Comparison of ENCODE assay signal across 8 cellular contexts in the genomic region with DNA sequence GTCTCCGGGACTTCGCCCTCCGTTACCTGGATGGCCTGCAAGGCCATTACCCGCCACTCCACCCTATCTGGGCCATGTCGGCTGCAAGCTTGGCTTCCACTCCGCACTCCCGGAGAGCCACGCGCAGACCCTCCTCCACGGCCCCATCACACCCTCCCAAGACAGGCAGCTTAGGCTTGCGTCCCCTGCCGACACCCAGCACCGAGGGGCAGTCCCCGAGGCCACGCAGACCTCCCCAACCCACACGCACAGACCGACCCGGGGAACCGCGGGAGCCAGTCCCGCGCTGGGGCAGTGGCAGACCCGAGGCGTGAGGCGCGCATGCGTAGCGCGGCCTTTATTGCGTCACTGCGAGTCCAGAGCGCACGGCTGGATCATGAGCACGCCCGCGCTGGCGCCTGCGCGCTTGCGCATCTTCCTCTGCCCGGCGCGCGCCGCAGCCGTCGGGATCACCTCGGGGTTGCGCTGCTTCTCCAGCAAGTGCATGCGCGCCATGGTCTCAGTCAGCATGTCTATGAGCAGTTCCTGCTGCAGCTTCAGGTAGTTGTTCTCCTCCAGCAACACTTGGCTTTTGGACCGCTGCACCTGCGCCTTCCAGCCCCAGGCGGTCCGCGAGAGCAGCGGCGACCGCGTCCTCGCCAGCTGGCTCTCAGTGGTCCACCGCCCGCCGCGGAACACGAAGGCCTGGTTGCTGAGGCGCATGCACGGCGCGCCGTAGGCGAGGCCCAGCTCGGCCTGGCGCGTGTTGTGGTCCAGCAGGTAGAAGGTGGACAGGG. TPM values are rescaled to one million over a fixed set of nuclear protein-coding genes. Genes with fewer than 3 reads are reported as not detected.
DNase-seq lines count a peak whose midpoint lies in the region; ATAC-seq and TF ChIP-seq lines count a peak whose summit lies in the region.

No MANE protein-coding gene starts in this region.

- H3K4me2 ChIP-seq in mammary epithelial cell (ENCODE audit: insufficient read depth, low read depth, low read length) = peak overlapping the region; percentile 97

- peaks cover 15% of the 10 kb centered on the region for H3K79me2 ChIP-seq in mammary epithelial cell (ENCODE audit: insufficient read depth, low read length)

- dilution Hi-C loops in mammary epithelial cell (cut with HindIII; ENCODE audit: low sequenced_read_pairs) = loop anchor here (5.0 kb wide), 1 partner anchor 66 kb away; no protein-coding TSS in a partner anchor

- 2% methylated on average over 48 of the region's 75 CpGs for WGBS in mammary epithelial cell (ENCODE audit: low coverage, missing lambda C conversion rate)

- H2AFZ ChIP-seq in mammary epithelial cell (ENCODE audit: low read depth, low read length) = peak overlapping the region; percentile 97

- peaks cover 12% of the 10 kb centered on the region for H3K4me1 ChIP-seq in mammary epithelial cell (ENCODE audit: insufficient read depth, low read length)

- no peaks in the 10 kb centered on the region for H4K20me1 ChIP-seq in mammary epithelial cell (ENCODE audit: insufficient read depth, low read length)

- H3K9me3 ChIP-seq in WERI-Rb-1 (ENCODE audit: severe bottlenecking) = no peaks in the 10 kb centered on the region
- H3K9me3 ChIP-seq in mammary epithelial cell (replicated peaks; ENCODE audit: insufficient read depth, low read length) = no peaks in the 10 kb centered on the region

- peak; percentile 86 for ATAC-seq in GM18873 (IDR thresholded peaks at IDR 0.05; ENCODE audit: low FRiP score, unreplicated experiment)
- peak; percentile 92 for ATAC-seq in HG03108 (IDR thresholded peaks at IDR 0.05; ENCODE audit: unreplicated experiment)

- intact Hi-C loops in mammary epithelial cell (cut with micrococcal nuclease) = loop anchor here (1.0 to 10.0 kb wide), 2 partner anchors 20 to 116 kb away; a partner anchor contains a TSS

- no TSS peak for BruUV-seq in mammary epithelial cell (replicated peaks; lab: Mats Ljungman, UMichigan)

- DNase-seq in ACHN = peak; percentile 93
- DNase-seq in NCI-H2196 (lab: John Stamatoyannopoulos, UW; ENCODE audit: unreplicated experiment) = peak; percentile 96
- DNase-seq in WERI-Rb-1 = peak; percentile 87
- peak; percentile 90 for DNase-seq in mammary epithelial cell
- peak; percentile 96 for DNase-seq in iPS-NIHi11 (ENCODE audit: low spot score)

- H3K36me3 ChIP-seq in WERI-Rb-1 (no peaks in the 10 kb centered on the region), mammary epithelial cell (ENCODE audit: insufficient read depth, low read length) (no peaks in the 10 kb centered on the region)

- peak overlapping the region; percentile 72 for H3K4me3 ChIP-seq in WERI-Rb-1 (ENCODE audit: low read depth, low read length)
- peak overlapping the region; percentile 54 to 98 (median 90) for H3K4me3 ChIP-seq in mammary epithelial cell (replicated peaks in 1 of 3; ENCODE audit: insufficient read depth in 1 of 3, low read depth in 2 of 3, low read length in 3 of 3)
- H3K4me3 ChIP-seq in skin epidermis = peak overlapping the region; percentile 59 to 93 (median 78)

- in situ Hi-C loops in ACHN (cut with HindIII; ENCODE audit: low pct_ligation_motif_present, low pct_unique_long_range_greater_than_20kb, low sequenced_read_pairs) = no loop called here
- in situ Hi-C loops in mammary epithelial cell (cut with MboI; ENCODE audit: low sequenced_read_pairs in 2 of 2) = no loop called here

- CTCF ChIA-PET in mammary epithelial cell (lab: Charles Lee; ENCODE audit: low non-redundant PET) = no interaction called here

- H3K27me3 ChIP-seq in WERI-Rb-1 (ENCODE audit: insufficient read depth, low read depth, severe bottlenecking) = no peaks in the 10 kb centered on the region
- H3K27me3 ChIP-seq in mammary epithelial cell (ENCODE audit: insufficient read depth, low read length) = no peaks in the 10 kb centered on the region

- H3K27ac ChIP-seq in WERI-Rb-1 (peak overlapping the region; percentile 93), mammary epithelial cell (ENCODE audit: insufficient read depth, low read depth, low read length) (peak overlapping the region; percentile 42), skin epidermis (peak overlapping the region; percentile 52 to 92 (median 88))

- peak overlapping the region; percentile 77 for H3K9ac ChIP-seq in mammary epithelial cell (ENCODE audit: insufficient read depth, low read length)

- no peak for TF ChIP-seq CTCF in WERI-Rb-1 (IDR thresholded peaks at IDR 0.05; ENCODE audit: low read depth, low read length)
- TF ChIP-seq CTCF in mammary epithelial cell (conservative IDR thresholded peaks at IDR 0.05 in 1 of 2, IDR thresholded peaks at IDR 0.05 in 1 of 2; ENCODE audit: extremely low read depth in 1 of 2, insufficient read depth in 1 of 2, low read depth in 1 of 2, low read length in 2 of 2) = peak in 1 of 2 donors; percentile 13

RNA-seq across cellular contexts. Expression of a gene that starts 2.4 kb away (rescaled TPM):
- under 1 TPM in 1 of 2 donors, not detected in 1; 0.33 TPM for total RNA-seq in mammary epithelial cell
- not detected for polyA plus RNA-seq in mammary epithelial cell
- polyA minus RNA-seq in mammary epithelial cell = not detected

RNA-seq across cellular contexts. Expression of a gene that starts 20.3 kb away (rescaled TPM):
- total RNA-seq in mammary epithelial cell = 100 to 1,000 TPM; 427 to 645 TPM
- polyA plus RNA-seq in mammary epithelial cell = 208 TPM
- 1,512 TPM for polyA minus RNA-seq in mammary epithelial cell

RNA-seq across cellular contexts. Expression of a gene that starts 54.2 kb away (rescaled TPM):
- 10 to 100 TPM; 10.5 to 17.7 TPM for total RNA-seq in mammary epithelial cell
- polyA plus RNA-seq in mammary epithelial cell = 5.8 TPM
- 32.4 TPM for polyA minus RNA-seq in mammary epithelial cell

RNA-seq across cellular contexts. Expression of a gene that starts 55.0 kb away (rescaled TPM):
- 100 to 1,000 TPM; 276 to 481 TPM for total RNA-seq in mammary epithelial cell
- 130 TPM for polyA plus RNA-seq in mammary epithelial cell
- 289 TPM for polyA minus RNA-seq in mammary epithelial cell

Comparison
In these comparisons a context has a peak if more than half of its experiments do, and no peak if none do; other contexts are left out.
1. Peak in every context shown above with its lines: DNase-seq, ATAC-seq, H3K4me3 ChIP-seq and H3K27ac ChIP-seq.
2. H3K27ac ChIP-seq: peak in every context shown above with its lines; median percentile 93 in WERI-Rb-1; 88 in skin epidermis; 42 in mammary epithelial cell.